In genomic region chr7:98011996-98012395, GRCh38 we compare ENCODE assay signal across 9 cellular contexts. TPM values are rescaled to one million over a fixed set of nuclear protein-coding genes. Genes with fewer than 3 reads are reported as not detected.
"Had no signal": no experiment of that assay in that cellular context is flagged by ENCODE, and none has a peak within 500 bp of the region (broad histone marks: within the 10 kb centered on the region; RNA-seq: fewer than 3 reads in every experiment).

No MANE protein-coding gene starts in this region.

- H3K9me3 Mint-ChIP-seq: H9, HFFc6 had no signal

- H3K4me3 ChIP-seq: GM23338 had no signal

- ATAC-seq: GM23338 had no signal

- DNase-seq: H9, HCEC 1CT, HFFc6, IMR-90, KBM-7 had no signal

- H3K4me3 Mint-ChIP-seq: GM23338, H9, HFFc6 had no signal

- H3K27ac Mint-ChIP-seq: GM23338, HFFc6 had no signal

- H3K4me1 Mint-ChIP-seq: GM23338 had no signal

- H3K27ac ChIP-seq: HL-60 had no signal

RNA-seq across cellular contexts. Expression of gene OCM2, which starts 22.0 kb away (rescaled TPM):
- total RNA-seq: GM23338, H1, H9, HFFc6, HT1080, IMR-90 had no signal
